Comparison of ENCODE assay signal across 1 cellular context in the genomic region with DNA sequence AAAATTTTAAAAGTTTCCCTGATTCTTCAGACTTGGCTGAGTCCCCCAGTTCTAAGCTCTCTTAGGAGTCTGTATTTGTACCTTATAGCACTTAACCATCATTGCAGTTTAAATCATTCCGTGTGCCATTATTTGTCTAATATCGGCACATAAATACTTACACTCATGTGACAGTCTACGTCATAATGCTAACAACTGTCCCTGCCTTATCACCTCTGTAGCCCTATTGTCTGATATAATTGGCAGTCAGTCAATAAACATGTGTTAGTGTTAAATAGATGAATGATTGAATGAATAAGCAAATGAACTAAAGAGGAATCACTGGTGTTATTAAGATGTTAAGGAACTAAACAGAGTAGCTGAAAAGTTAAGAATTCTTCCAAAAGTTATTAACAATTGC.
TF ChIP-seq lines count a peak whose summit lies in the region.

No MANE protein-coding gene starts in this region.

TF ChIP-seq in H1, 55 proteins besides CTCF, POLR2A, EP300 and RAD21:
- TF ChIP-seq SP2 (IDR thresholded peaks at IDR 0.05; ENCODE audit: low read length), result no peak
- TF ChIP-seq ZNF274 (IDR thresholded peaks at IDR 0.05; ENCODE audit: borderline replicate concordance, extremely low read depth, low read length), result no peak
- no peak for TF ChIP-seq POLR2AphosphoS5 (IDR thresholded peaks at IDR 0.05; ENCODE audit: low read depth, low read length)
- TF ChIP-seq, protein P1, sequence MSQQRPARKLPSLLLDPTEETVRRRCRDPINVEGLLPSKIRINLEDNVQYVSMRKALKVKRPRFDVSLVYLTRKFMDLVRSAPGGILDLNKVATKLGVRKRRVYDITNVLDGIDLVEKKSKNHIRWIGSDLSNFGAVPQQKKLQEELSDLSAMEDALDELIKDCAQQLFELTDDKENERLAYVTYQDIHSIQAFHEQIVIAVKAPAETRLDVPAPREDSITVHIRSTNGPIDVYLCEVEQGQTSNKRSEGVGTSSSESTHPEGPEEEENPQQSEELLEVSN (IDR thresholded peaks at IDR 0.05), result no peak
- no peak for TF ChIP-seq NRF1 (IDR thresholded peaks at IDR 0.05; ENCODE audit: low read depth, low read length)
- TF ChIP-seq GABPA (IDR thresholded peaks at IDR 0.05; ENCODE audit: borderline replicate concordance, insufficient read depth, low read length), result no peak
- no peak for TF ChIP-seq CTBP2 (IDR thresholded peaks at IDR 0.05; ENCODE audit: borderline replicate concordance, insufficient read depth, insufficient read length, low read length)
- TF ChIP-seq EGR1 (IDR thresholded peaks at IDR 0.05; ENCODE audit: borderline replicate concordance, low read depth, low read length), result no peak
- no peak for TF ChIP-seq BCL11A (IDR thresholded peaks at IDR 0.05; ENCODE audit: low read depth in 2 of 2, low read length in 2 of 2)
- no peak for TF ChIP-seq SP1 (IDR thresholded peaks at IDR 0.05; ENCODE audit: low read depth, low read length)
- TF ChIP-seq TAF7 (optimal IDR thresholded peaks at IDR 0.05; ENCODE audit: borderline replicate concordance, low read depth, low read length), result no peak
- TF ChIP-seq FOSL1 (IDR thresholded peaks at IDR 0.05; ENCODE audit: insufficient read depth, low read depth, low read length), result no peak
